ENCODE assay signal across 8 cellular contexts in genomic region chr1:94416901-94417701, GRCh38. TPM values are rescaled to one million over a fixed set of nuclear protein-coding genes. Genes with fewer than 3 reads are reported as not detected.
A peak's percentile ranks its signal among the peaks of the same experiment; 100 is the strongest.
DNase-seq lines count a peak whose midpoint lies in the region; ATAC-seq and TF ChIP-seq lines count a peak whose summit lies in the region.

No MANE protein-coding gene starts in this region.

- H3K4ac ChIP-seq in mesendoderm (ENCODE audit: low read depth, low read length), result no peak overlapping the region

- no CpG with 5 or more reads among the region's 14 CpGs for WGBS in mesendoderm (ENCODE audit: extremely low coverage, insufficient coverage, low lambda C conversion rate)

- H3K27ac ChIP-seq in dorsolateral prefrontal cortex (peak overlapping the region; percentile 80 to 99 (median 97)), mesendoderm (ENCODE audit: low read depth, low read length) (no peak overlapping the region)

- H3K79me2 ChIP-seq in mesendoderm (ENCODE audit: control insufficient read depth, insufficient read depth, low read length), result peaks cover 7% of the 10 kb centered on the region

- H3K36me3 ChIP-seq in mesendoderm (ENCODE audit: control insufficient read depth, insufficient read depth, low read length), result no peaks in the 10 kb centered on the region

- H3K9ac ChIP-seq in mesendoderm (ENCODE audit: low read length), result peak overlapping the region; percentile 3

- peak; percentile 74 for DNase-seq in EL
- peak; percentile 32 for DNase-seq in NCI-H2227 treated with DMSO at 0.1 percent for 48 hours (lab: John Stamatoyannopoulos, UW)
- DNase-seq in dorsolateral prefrontal cortex, result peak in 6 of 10 donors; percentile 10 to 75 (median 34)
- DNase-seq in mesendoderm, result peak; percentile 5
- no peak for DNase-seq in activated CD8-positive, alpha-beta memory T cell treated with anti-CD3 and anti-CD28 coated beads for 24 hours
- no peak for DNase-seq in NOMO-1 treated with DMSO at 0.1 percent for 48 hours (lab: John Stamatoyannopoulos, UW; ENCODE audit: unreplicated experiment)

- H4K8ac ChIP-seq in mesendoderm (ENCODE audit: low read depth, low read length), result no peak overlapping the region

- no peak overlapping the region for H2BK5ac ChIP-seq in mesendoderm (ENCODE audit: low read length)

- peak in 4 of 56 donors; percentile 9 to 29 (median 20) for TF ChIP-seq CTCF in dorsolateral prefrontal cortex (IDR thresholded peaks at IDR 0.05 in 54 of 56, conservative IDR thresholded peaks at IDR 0.05 in 2 of 56; ENCODE audit: low read depth in 1 of 56, partially characterized antibody in 56 of 56)

- intact Hi-C loops in dorsolateral prefrontal cortex (cut with DNase I), result loop anchor here in 1 of 2 donors (5.0 kb wide), 3 partner anchors 75 to 570 kb away; no protein-coding TSS in a partner anchor

- ATAC-seq in GM21526 (IDR thresholded peaks at IDR 0.05; ENCODE audit: low FRiP score, unreplicated experiment), result no peak
- no peak for ATAC-seq in GM19324 (IDR thresholded peaks at IDR 0.05; ENCODE audit: low FRiP score, unreplicated experiment)

- peaks cover 4% of the 10 kb centered on the region for H3K79me1 ChIP-seq in mesendoderm (ENCODE audit: low read length)

- H3K4me2 ChIP-seq in mesendoderm (ENCODE audit: low read length), result peak overlapping the region; percentile 52

- H3K18ac ChIP-seq in mesendoderm (ENCODE audit: low read length), result no peak overlapping the region

- H3K23ac ChIP-seq in mesendoderm (ENCODE audit: low read length), result no peak overlapping the region

- H3K56ac ChIP-seq in mesendoderm (ENCODE audit: low read length), result peak overlapping the region; percentile 97

- peak overlapping the region; percentile 52 to 99 (median 96) for H3K4me3 ChIP-seq in dorsolateral prefrontal cortex
- no peak overlapping the region for H3K4me3 ChIP-seq in mesendoderm (ENCODE audit: low read length)

- no peak overlapping the region for H2AK5ac ChIP-seq in mesendoderm (ENCODE audit: low read length)

- peak overlapping the region; percentile 39 for H2BK15ac ChIP-seq in mesendoderm (replicated peaks; ENCODE audit: low read depth)

- no peak overlapping the region for H2BK120ac ChIP-seq in mesendoderm (ENCODE audit: low read depth, low read length)

- H3K4me1 ChIP-seq in mesendoderm (ENCODE audit: control insufficient read depth, low read depth, low read length), result no peaks in the 10 kb centered on the region

- no peak overlapping the region for H4K5ac ChIP-seq in mesendoderm (ENCODE audit: low read length)

- no peaks in the 10 kb centered on the region for H3K27me3 ChIP-seq in dorsolateral prefrontal cortex
- H3K27me3 ChIP-seq in mesendoderm (ENCODE audit: insufficient read depth, low read length, poor library complexity), result no peaks in the 10 kb centered on the region

RNA-seq across cellular contexts. Expression of gene ABCD3, which starts 1.1 kb away (rescaled TPM):
- total RNA-seq in dorsolateral prefrontal cortex, result 10 to 100 TPM; 29.3 to 56.2 (median 39.9) TPM
- 24.6 TPM for polyA plus RNA-seq in mesendoderm (2013, experiment 1 of 2)
- 23.6 TPM for polyA plus RNA-seq in mesendoderm (2013, experiment 2 of 2)

Comparison
In these comparisons a context has a peak if more than half of its experiments do, and no peak if none do; other contexts are left out.
1. DNase-seq: peak in EL (single experiment), NCI-H2227 treated with DMSO at 0.1 percent for 48 hours (single experiment), dorsolateral prefrontal cortex (6 of 10) and mesendoderm (single experiment); none in activated CD8-positive, alpha-beta memory T cell treated with anti-CD3 and anti-CD28 coated beads for 24 hours (single experiment) and NOMO-1 treated with DMSO at 0.1 percent for 48 hours (single experiment).